22 cellular contexts compared by ENCODE assay signal in the genomic region with DNA sequence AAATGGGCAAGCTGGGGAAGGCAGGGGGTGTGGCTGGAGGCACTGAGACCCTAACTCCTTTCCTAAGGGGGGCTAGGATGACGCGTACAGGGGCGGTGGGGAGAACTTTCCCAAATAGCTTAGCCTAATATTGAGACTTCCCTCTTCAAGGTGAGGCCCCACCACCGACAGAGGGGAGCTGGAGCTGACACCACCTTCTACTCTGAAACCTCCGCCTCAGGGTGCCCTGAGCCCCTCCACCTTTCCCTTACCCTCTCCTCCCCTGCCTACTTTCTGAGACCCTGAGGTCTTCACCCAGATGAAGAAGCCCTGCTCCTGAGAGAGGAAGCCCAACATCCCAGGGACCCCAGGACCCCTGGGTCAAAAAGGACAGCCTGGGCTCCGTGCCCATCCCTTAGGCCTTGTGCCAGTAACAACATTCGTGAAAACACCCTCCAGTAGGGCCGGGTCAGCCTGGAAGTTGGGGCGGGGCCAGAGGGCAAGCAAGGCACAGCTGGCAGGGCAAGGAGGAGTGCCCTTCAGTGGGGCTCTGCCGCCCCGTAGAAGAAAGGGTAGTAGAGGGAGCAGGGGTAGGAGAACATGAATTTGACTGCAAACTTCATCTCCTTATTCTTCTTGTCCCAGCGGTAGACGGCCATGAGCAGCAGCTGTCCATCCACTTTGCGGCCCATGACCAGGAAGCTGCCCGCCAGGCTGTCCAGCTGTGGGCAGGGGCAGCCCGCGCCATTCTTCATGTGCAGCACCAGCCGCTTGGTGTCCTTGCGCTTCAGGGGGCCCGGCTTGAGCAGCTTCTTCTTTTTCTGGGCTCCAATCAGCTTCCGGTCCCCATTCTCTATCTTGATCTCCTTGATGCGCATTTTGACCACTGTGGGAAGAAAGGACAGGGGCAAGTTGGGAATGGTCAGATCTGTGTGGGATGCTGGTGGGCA. TPM values are rescaled to one million over a fixed set of nuclear protein-coding genes. Genes with fewer than 3 reads are reported as not detected.
"Had no signal": no experiment of that assay in that cellular context is flagged by ENCODE, and none has a peak within 500 bp of the region (broad histone marks: within the 10 kb centered on the region; RNA-seq: fewer than 3 reads in every experiment).

No MANE protein-coding gene starts in this region.

- H3K27ac Mint-ChIP-seq: activated CD4-positive, alpha-beta memory T cell treated with anti-CD3 and anti-CD28 coated beads for 36 hours; activated CD4-positive, alpha-beta T cell treated with anti-CD3 and anti-CD28 coated beads, Interleukin-2, amount 10 ng/mL, durations not matched to agents 7 days and 5 days; activated naive CD4-positive, alpha-beta T cell treated with anti-CD3 and anti-CD28 coated beads, Interleukin-2, amount 50 U/mL, for 24 hours; brain; T-cell had no signal

- H3K4me1 ChIP-seq: Peyer's patch had no signal

- DNase-seq: activated CD4-positive, alpha-beta memory T cell treated with anti-CD3 and anti-CD28 coated beads for 36 hours; activated CD4-positive, alpha-beta T cell treated with anti-CD3 and anti-CD28 coated beads, Interleukin-2, amount 10 ng/mL, durations not matched to agents 7 days and 5 days; activated CD4-positive, CD25-positive, alpha-beta regulatory T cell; activated CD8-positive, alpha-beta memory T cell treated with anti-CD3 and anti-CD28 coated beads, Interleukin-2, amount 50 U/mL, for 4 hours; aorta; Karpas-422; NCI-H1105 treated with DMSO at 0.1 percent for 48 hours; NCI-H1436 treated with DMSO at 0.1 percent for 48 hours; NCI-H2081; NCI-H446 treated with DMSO at 0.1 percent for 48 hours; NCI-H526 treated with DMSO at 0.1 percent for 48 hours; NCI-H82; NK-92 treated with Interleukin-12 subunit alpha and Interleukin-12 subunit beta, amount 100 ng/mL, for 24 hours; Peyer's patch; SHP77 treated with DMSO at 0.1 percent for 48 hours; T-cell had no signal

- H3K4me3 Mint-ChIP-seq: activated CD4-positive, alpha-beta memory T cell treated with anti-CD3 and anti-CD28 coated beads for 36 hours; activated CD4-positive, alpha-beta T cell treated with anti-CD3 and anti-CD28 coated beads, Interleukin-2, amount 10 ng/mL, durations not matched to agents 7 days and 5 days; activated naive CD4-positive, alpha-beta T cell treated with anti-CD3 and anti-CD28 coated beads, Interleukin-2, amount 50 U/mL, for 24 hours; brain; T-cell had no signal

- H3K36me3 Mint-ChIP-seq: activated CD4-positive, alpha-beta memory T cell treated with anti-CD3 and anti-CD28 coated beads for 36 hours; brain had no signal

- H3K4me3 ChIP-seq: Peyer's patch, SK-N-MC had no signal

- ATAC-seq: T-cell had no signal

- H3K36me3 ChIP-seq: Peyer's patch had no signal

- H3K27ac ChIP-seq: Peyer's patch, RWPE1, SK-N-MC, VCaP had no signal

- H3K9me3 ChIP-seq: Peyer's patch had no signal

RNA-seq across cellular contexts. Expression of gene SFRP5, which starts 4.5 kb away (rescaled TPM):
- total RNA-seq: activated CD4-positive, alpha-beta memory T cell treated with anti-CD3 and anti-CD28 coated beads for 36 hours; activated CD4-positive, alpha-beta T cell treated with anti-CD3 and anti-CD28 coated beads, Interleukin-2, amount 10 ng/mL, durations not matched to agents 7 days and 5 days; T-helper 2 cell treated with Interferon-gamma antibody and Interleukin-4, amounts not matched to agents 100 ng/mL and 5 ng/mL, for 36 hours had no signal
